In genomic region chr2:176097820-176098365, GRCh38 we compare ENCODE assay signal across 11 cellular contexts. TPM values are rescaled to one million over a fixed set of nuclear protein-coding genes. Genes with fewer than 3 reads are reported as not detected.
DNase-seq lines count a peak whose midpoint lies in the region; ATAC-seq and TF ChIP-seq lines count a peak whose summit lies in the region.
"Had no signal": no experiment of that assay in that cellular context is flagged by ENCODE, and none has a peak within 500 bp of the region (broad histone marks: within the 10 kb centered on the region; RNA-seq: fewer than 3 reads in every experiment).

No MANE protein-coding gene starts in this region.

- no peak overlapping the region for H3K27ac Mint-ChIP-seq in CD14-positive monocyte
- H3K27ac Mint-ChIP-seq in activated naive CD8-positive, alpha-beta T cell treated with anti-CD3 and anti-CD28 coated beads, Interleukin-2, amount 50 U/mL, for 24 hours: no peak overlapping the region
- no peak overlapping the region for H3K27ac Mint-ChIP-seq in nephron progenitor cell
- H3K27ac Mint-ChIP-seq: dendritic cell treated with granulocyte-macrophage colony-stimulating factor and Interleukin-4, amounts not matched to agents 40 ng/mL and 50 ng/mL, for 4 days had no signal

- H3K4me1 Mint-ChIP-seq in CD14-positive monocyte (peaks cover 28% of the 10 kb centered on the region), nephron progenitor cell (peaks cover 49% of the 10 kb centered on the region)
- H3K4me1 Mint-ChIP-seq in activated naive CD8-positive, alpha-beta T cell treated with anti-CD3 and anti-CD28 coated beads, Interleukin-2, amount 50 U/mL, for 24 hours: peaks cover 25% of the 10 kb centered on the region

- H3K27me3 Mint-ChIP-seq in CD14-positive monocyte (ENCODE audit: low read depth in 3 of 3) (peaks cover 97 to 99% (median 98%) of the 10 kb centered on the region in 3 donors), nephron progenitor cell (ENCODE audit: low read depth, poor library complexity) (peaks cover 100% of the 10 kb centered on the region)
- H3K27me3 Mint-ChIP-seq in activated naive CD8-positive, alpha-beta T cell treated with anti-CD3 and anti-CD28 coated beads, Interleukin-2, amount 50 U/mL, for 24 hours: peaks cover 92% of the 10 kb centered on the region

- H3K4me1 ChIP-seq in HUES64 (ENCODE audit: insufficient read depth, low read length) (peaks cover 19% of the 10 kb centered on the region), gastroesophageal sphincter (peaks cover 0 to 50% (median 20%) of the 10 kb centered on the region in 3 donors)

- H3K9me3 ChIP-seq in HUES64 (ENCODE audit: insufficient read depth, low read depth, low read length) (no peaks in the 10 kb centered on the region), gastroesophageal sphincter (no peaks in the 10 kb centered on the region)
- H3K9me3 ChIP-seq: left lung had no signal

- ATAC-seq in activated naive CD8-positive, alpha-beta T cell treated with anti-CD3 and anti-CD28 coated beads, Interleukin-2, amount 50 U/mL, for 24 hours: no peak
- ATAC-seq in gastroesophageal sphincter (no peak), GM18511 (IDR thresholded peaks at IDR 0.05; ENCODE audit: unreplicated experiment) (no peak)

- TF ChIP-seq POLR2A in gastroesophageal sphincter (IDR thresholded peaks at IDR 0.05): no peak

- DNase-seq in CD14-positive monocyte (ENCODE audit: low spot score): no peak
- no peak for DNase-seq in activated naive CD8-positive, alpha-beta T cell treated with anti-CD3 and anti-CD28 coated beads, Interleukin-2, amount 50 U/mL, for 24 hours
- DNase-seq in nephron progenitor cell: no peak
- DNase-seq in NCI-H2171 treated with DMSO at 0.1 percent for 48 hours (lab: John Stamatoyannopoulos, UW): no peak
- DNase-seq in NCI-H748 (lab: John Stamatoyannopoulos, UW; ENCODE audit: unreplicated experiment): no peak
- DNase-seq: NCI-H1092 treated with DMSO at 0.1 percent for 48 hours had no signal

- H3K27me3 ChIP-seq in HUES64 (ENCODE audit: insufficient read depth, low read length) (peaks cover 100% of the 10 kb centered on the region), gastroesophageal sphincter (peaks cover 100% of the 10 kb centered on the region)

- H3K27ac ChIP-seq in HUES64 (ENCODE audit: low read depth, low read length): no peak overlapping the region
- no peak overlapping the region for H3K27ac ChIP-seq in gastroesophageal sphincter
- H3K27ac ChIP-seq: left lung had no signal

- H3K4me3 Mint-ChIP-seq in CD14-positive monocyte: peak overlapping the region; percentile 75 to 97
- peak overlapping the region; percentile 19 for H3K4me3 Mint-ChIP-seq in activated naive CD8-positive, alpha-beta T cell treated with anti-CD3 and anti-CD28 coated beads, Interleukin-2, amount 50 U/mL, for 24 hours
- peak overlapping the region; percentile 60 for H3K4me3 Mint-ChIP-seq in nephron progenitor cell

- 2% methylated on average over 18 of the region's 18 CpGs for WGBS in HUES64
- WGBS in gastroesophageal sphincter (ENCODE audit: low coverage in 1 of 2), 2 donors: 0 to 3% methylated on average over 6 to 7 of the region's 18 CpGs

- H3K36me3 ChIP-seq in HUES64 (ENCODE audit: insufficient read depth, low read length) (no peaks in the 10 kb centered on the region), gastroesophageal sphincter (no peaks in the 10 kb centered on the region)
- H3K36me3 ChIP-seq: left lung had no signal

- no peak overlapping the region for H3K9ac ChIP-seq in HUES64 (ENCODE audit: low read depth, low read length)

- H3K4me3 ChIP-seq in HUES64 (ENCODE audit: low read length) (peak overlapping the region; percentile 29; the same call in 1 of the 2 replicates), gastroesophageal sphincter (peak overlapping the region in 1 of 2 donors; percentile 46)

- no peak for TF ChIP-seq EP300 in gastroesophageal sphincter (IDR thresholded peaks at IDR 0.05)

- TF ChIP-seq CTCF in CD14-positive monocyte (IDR thresholded peaks at IDR 0.05) (no peak), nephron progenitor cell (IDR thresholded peaks at IDR 0.05) (peak; percentile 38), gastroesophageal sphincter (IDR thresholded peaks at IDR 0.05) (no peak)

- peaks cover 0 to 40% (median 18%) of the 10 kb centered on the region in 7 donors for H3K9me3 Mint-ChIP-seq in CD14-positive monocyte
- no peaks in the 10 kb centered on the region for H3K9me3 Mint-ChIP-seq in activated naive CD8-positive, alpha-beta T cell treated with anti-CD3 and anti-CD28 coated beads, Interleukin-2, amount 50 U/mL, for 24 hours
- peaks cover 6% of the 10 kb centered on the region for H3K9me3 Mint-ChIP-seq in nephron progenitor cell
- H3K9me3 Mint-ChIP-seq: dendritic cell treated with granulocyte-macrophage colony-stimulating factor and Interleukin-4, amounts not matched to agents 40 ng/mL and 50 ng/mL, for 4 days had no signal

- peaks cover 0 to 4% of the 10 kb centered on the region in 2 donors for H3K36me3 Mint-ChIP-seq in CD14-positive monocyte
- no peaks in the 10 kb centered on the region for H3K36me3 Mint-ChIP-seq in activated naive CD8-positive, alpha-beta T cell treated with anti-CD3 and anti-CD28 coated beads, Interleukin-2, amount 50 U/mL, for 24 hours (ENCODE audit: low read depth)
- no peaks in the 10 kb centered on the region for H3K36me3 Mint-ChIP-seq in nephron progenitor cell (ENCODE audit: low read depth)

- intact Hi-C loops in CD14-positive monocyte (cut with micrococcal nuclease): loop anchor here (5.0 to 10.0 kb wide), 4 partner anchors 413 to 1763 kb away; partner anchors contain the start of gene SP9 (in 1 of the 2)

RNA-seq across cellular contexts. Expression of gene HOXD12, which starts 1.7 kb away (rescaled TPM):
- not detected for polyA plus RNA-seq in CD14-positive monocyte
- not detected for polyA plus RNA-seq in HUES64 (2013, experiment 1 of 2)
- polyA plus RNA-seq in HUES64 (2013, experiment 2 of 2): not detected
- not detected for total RNA-seq in gastroesophageal sphincter
- total RNA-seq: left lung had no signal

RNA-seq across cellular contexts. Expression of gene HOXD13, which starts 5.4 kb away (rescaled TPM):
- polyA plus RNA-seq in CD14-positive monocyte: not detected
- polyA plus RNA-seq in HUES64 (2013, experiment 1 of 2): 0.15 TPM
- 0.13 TPM for polyA plus RNA-seq in HUES64 (2013, experiment 2 of 2)
- not detected for total RNA-seq in gastroesophageal sphincter
- total RNA-seq: left lung had no signal

RNA-seq across cellular contexts. Expression of gene HOXD11, which starts 9.2 kb away (rescaled TPM):
- polyA plus RNA-seq in CD14-positive monocyte: not detected
- not detected for polyA plus RNA-seq in HUES64 (2013, experiment 1 of 2)
- polyA plus RNA-seq in HUES64 (2013, experiment 2 of 2): 0.38 TPM
- not detected for total RNA-seq in gastroesophageal sphincter
- total RNA-seq: left lung had no signal

RNA-seq across cellular contexts. Expression of gene EVX2, which starts 14.1 kb away (rescaled TPM):
- polyA plus RNA-seq in CD14-positive monocyte: not detected
- not detected for polyA plus RNA-seq in HUES64 (2013, experiment 1 of 2)
- polyA plus RNA-seq in HUES64 (2013, experiment 2 of 2): not detected
- total RNA-seq in gastroesophageal sphincter: under 1 TPM in 1 of 4 donors, not detected in 3; 0.08 TPM
- total RNA-seq: left lung had no signal

RNA-seq across cellular contexts. Expression of gene HOXD10, which starts 18.7 kb away (rescaled TPM):
- polyA plus RNA-seq in CD14-positive monocyte: not detected
- 0.15 TPM for polyA plus RNA-seq in HUES64 (2013, experiment 1 of 2)
- polyA plus RNA-seq in HUES64 (2013, experiment 2 of 2): 0.19 TPM
- total RNA-seq in gastroesophageal sphincter: under 1 TPM in 3 of 4 donors, not detected in 1; 0.31 to 0.67 (median 0.52) TPM

Comparison
In these comparisons a context has a peak if more than half of its experiments do, and no peak if none do; other contexts are left out.
1. H3K4me3 Mint-ChIP-seq: peak in every context shown above with its lines; median percentile 86 in CD14-positive monocyte; 60 in nephron progenitor cell; 19 in activated naive CD8-positive, alpha-beta T cell treated with anti-CD3 and anti-CD28 coated beads, Interleukin-2, amount 50 U/mL, for 24 hours.